22 cellular contexts compared by ENCODE assay signal in the genomic region with DNA sequence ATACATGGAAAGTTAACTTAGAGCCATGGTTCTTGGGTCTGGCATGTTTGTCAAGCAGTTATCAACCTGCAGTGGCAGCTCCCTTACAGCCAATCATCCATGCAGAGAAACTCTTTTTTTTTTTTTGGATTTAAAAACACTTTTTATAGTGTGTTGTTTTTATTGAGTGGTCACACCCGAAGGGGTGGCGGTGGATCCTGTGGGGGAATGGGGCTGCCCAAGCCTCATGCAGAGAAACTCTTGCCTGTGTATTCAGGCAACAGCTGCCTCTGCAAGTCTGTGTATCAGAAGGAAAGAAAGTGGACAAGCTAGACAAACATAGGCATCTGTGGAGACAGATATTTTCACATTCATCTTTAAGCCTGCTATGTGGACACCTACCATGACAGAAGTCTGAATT.
DNase-seq lines count a peak whose midpoint lies in the region; ATAC-seq, FAIRE-seq and TF ChIP-seq lines count a peak whose summit lies in the region.
"Had no signal": no experiment of that assay in that cellular context is flagged by ENCODE, and none has a peak within 500 bp of the region (broad histone marks: within the 10 kb centered on the region; RNA-seq: fewer than 3 reads in every experiment).

No MANE protein-coding gene starts in this region.

- no peaks in the 10 kb centered on the region for H3K79me1 ChIP-seq in mesendoderm (ENCODE audit: low read length)

- H3K18ac ChIP-seq in mesendoderm (ENCODE audit: low read length): peak overlapping the region; percentile 53

- no peaks in the 10 kb centered on the region for H3K9me3 ChIP-seq in HepG2 (ENCODE audit: low read length)
- no peaks in the 10 kb centered on the region for H3K9me3 ChIP-seq in right lobe of liver
- no peaks in the 10 kb centered on the region for H3K9me3 ChIP-seq in thyroid gland
- H3K9me3 ChIP-seq: A549; BE2C; BLaER1 treated with 17β-estradiol and CSF1 and Interleukin-3, amounts not matched to agents 10 nM and 100 nM had no signal

- H2BK120ac ChIP-seq in mesendoderm (ENCODE audit: low read depth, low read length): no peak overlapping the region

- TF ChIP-seq EP300 in HepG2 (IDR thresholded peaks at IDR 0.05; ENCODE audit: low read depth in 2 of 2, low read length in 2 of 2) (no peak), HepG2 (CRISPR knock-in tag; IDR thresholded peaks at IDR 0.05; ENCODE audit: borderline replicate concordance) (no peak)

- H3K9ac ChIP-seq in HepG2 (ENCODE audit: insufficient read depth, low read depth, low read length) (no peak overlapping the region), mesendoderm (ENCODE audit: low read length) (no peak overlapping the region)
- H3K9ac ChIP-seq: BLaER1 treated with 17β-estradiol and CSF1 and Interleukin-3, amounts not matched to agents 10 nM and 100 nM had no signal

- ATAC-seq in HepG2: no peak
- no peak for ATAC-seq in right lobe of liver
- no peak for ATAC-seq in GM21737 (IDR thresholded peaks at IDR 0.05; ENCODE audit: unreplicated experiment)
- ATAC-seq: A549, GM23338 had no signal

- no peak overlapping the region for H2BK5ac ChIP-seq in mesendoderm (ENCODE audit: low read length)

- DNase-seq in HepG2 (ENCODE audit: low spot score) (no peak), right lobe of liver (no peak), mesendoderm (no peak), thyroid gland (peak; percentile 88 to 89), HCEC 1CT (no peak)
- DNase-seq: 8988T; ACHN; AML-193; BE2C; CD4-positive, alpha-beta T cell; CD8-positive, alpha-beta memory T cell; DMS 273 treated with DMSO at 0.1 percent for 48 hours; DND-41; H9; HFFc6 had no signal

- TF ChIP-seq RAD21 in HepG2 (CRISPR knock-in tag; IDR thresholded peaks at IDR 0.05): no peak

- no peak overlapping the region for H2BK15ac ChIP-seq in mesendoderm (replicated peaks; ENCODE audit: low read depth)

- WGBS in HepG2 (ENCODE audit: low lambda C conversion rate): 95% methylated on average over 2 of the region's 2 CpGs
- WGBS in right lobe of liver (ENCODE audit: insufficient coverage, low coverage, low lambda C conversion rate, missing lambda C conversion rate): 100% methylated on average over 2 of the region's 2 CpGs
- no CpG with 5 or more reads among the region's 2 CpGs for WGBS in mesendoderm (ENCODE audit: extremely low coverage, insufficient coverage, low lambda C conversion rate)
- WGBS in thyroid gland, 2 donors: 23 to 47% methylated on average over 2 of the region's 2 CpGs

- no peak overlapping the region for H2AK5ac ChIP-seq in mesendoderm (ENCODE audit: low read length)

- H3K4ac ChIP-seq in mesendoderm (ENCODE audit: low read depth, low read length): no peak overlapping the region

- H3K36me3 ChIP-seq in HepG2 (replicated peaks in 1 of 2; ENCODE audit: control insufficient read depth in 1 of 2, insufficient read depth in 2 of 2, low read length in 2 of 2) (no peaks in the 10 kb centered on the region), right lobe of liver (no peaks in the 10 kb centered on the region), mesendoderm (ENCODE audit: control insufficient read depth, insufficient read depth, low read length) (no peaks in the 10 kb centered on the region), thyroid gland (no peaks in the 10 kb centered on the region)
- H3K36me3 ChIP-seq: BE2C; BLaER1 treated with 17β-estradiol and CSF1 and Interleukin-3, amounts not matched to agents 10 nM and 100 nM had no signal

- no peak overlapping the region for H2AFZ ChIP-seq in HepG2 (ENCODE audit: low read length)
- H2AFZ ChIP-seq: GM23338 had no signal

- TF ChIP-seq CTCF in HepG2 (CRISPR knock-in tag; IDR thresholded peaks at IDR 0.05) (no peak), right lobe of liver (IDR thresholded peaks at IDR 0.05) (no peak), thyroid gland (IDR thresholded peaks at IDR 0.05) (no peak)

- intact Hi-C loops in HepG2 (cut with micrococcal nuclease; ENCODE audit: unreplicated experiment) (loop anchor here (5.0 kb wide), 1 partner anchor 39 kb away; no protein-coding TSS in a partner anchor), right lobe of liver (cut with DNase I) (no loop called here), thyroid gland (cut with DNase I) (no loop called here)

- FAIRE-seq in HepG2 (lab: Jason Lieb, UNC): no peak
- FAIRE-seq: A549, D721Med, G401.6, GM12892 had no signal

- no peaks in the 10 kb centered on the region for H4K20me1 ChIP-seq in HepG2 (ENCODE audit: insufficient read depth, low read length)
- H4K20me1 ChIP-seq: BLaER1 treated with 17β-estradiol and CSF1 and Interleukin-3, amounts not matched to agents 10 nM and 100 nM had no signal

- no peak overlapping the region for H3K23ac ChIP-seq in mesendoderm (ENCODE audit: low read length)

- no peaks in the 10 kb centered on the region for H3K27me3 ChIP-seq in HepG2 (ENCODE audit: control insufficient read depth in 1 of 2, insufficient read depth in 2 of 2, low read length in 2 of 2)
- no peaks in the 10 kb centered on the region for H3K27me3 ChIP-seq in right lobe of liver
- H3K27me3 ChIP-seq in mesendoderm (ENCODE audit: insufficient read depth, low read length, poor library complexity): no peaks in the 10 kb centered on the region
- no peaks in the 10 kb centered on the region for H3K27me3 ChIP-seq in thyroid gland
- H3K27me3 ChIP-seq: BE2C; BLaER1 treated with 17β-estradiol and CSF1 and Interleukin-3, amounts not matched to agents 10 nM and 100 nM had no signal

- in situ Hi-C loops in HepG2 (cut with HindIII; ENCODE audit: extremely low pct_ligation_motif_present, low pct_unique_long_range_greater_than_20kb): no loop called here

- H4K5ac ChIP-seq in mesendoderm (ENCODE audit: low read length): no peak overlapping the region

- H3K4me2 ChIP-seq in HepG2 (ENCODE audit: low read depth, low read length) (no peak overlapping the region), mesendoderm (ENCODE audit: low read length) (no peak overlapping the region)
- H3K4me2 ChIP-seq: A549; BLaER1 treated with 17β-estradiol and CSF1 and Interleukin-3, amounts not matched to agents 10 nM and 100 nM; GM23338 had no signal

- BruUV-seq in HepG2 (replicated peaks; lab: Mats Ljungman, UMichigan): no TSS peak

- CTCF ChIA-PET in HepG2 (lab: Yijun Ruan, JAX; ENCODE audit: low intra/inter-chr PET ratio, low total read pairs): no interaction called here

- H3K79me2 ChIP-seq in HepG2 (ENCODE audit: insufficient read depth, low read length): no peaks in the 10 kb centered on the region
- no peaks in the 10 kb centered on the region for H3K79me2 ChIP-seq in mesendoderm (ENCODE audit: control insufficient read depth, insufficient read depth, low read length)

- no peak overlapping the region for H4K8ac ChIP-seq in mesendoderm (ENCODE audit: low read depth, low read length)

- POLR2A ChIA-PET in HepG2 (lab: Yijun Ruan, JAX): interaction anchor here (1.0 to 9.3 kb wide), 3 partner anchors 14 to 106 kb away, joined by 3 to 260 read pairs (median 118); partner anchors contain the start of gene GLUL

- H3K4me3 ChIP-seq in HepG2 (replicated peaks in 1 of 3; ENCODE audit: insufficient read depth in 1 of 3, low read depth in 2 of 3, low read length in 3 of 3) (no peak overlapping the region), right lobe of liver (no peak overlapping the region), mesendoderm (ENCODE audit: low read length) (no peak overlapping the region), thyroid gland (replicated peaks in 1 of 3) (no peak overlapping the region)
- H3K4me3 ChIP-seq: A549; BLaER1 treated with 17β-estradiol and CSF1 and Interleukin-3, amounts not matched to agents 10 nM and 100 nM; GM23338 had no signal

- TF ChIP-seq POLR2A in HepG2 (IDR thresholded peaks at IDR 0.05; ENCODE audit: insufficient read depth in 1 of 2, low read depth in 2 of 2, low read length in 2 of 2) (no peak), right lobe of liver (IDR thresholded peaks at IDR 0.05) (no peak), thyroid gland (IDR thresholded peaks at IDR 0.05) (peak in 1 of 2 donors; percentile 10)

- H3K4me1 ChIP-seq in HepG2 (ENCODE audit: insufficient read depth, low read length) (peaks cover 83% of the 10 kb centered on the region), right lobe of liver (peaks cover 0 to 46% (median 23%) of the 10 kb centered on the region in 4 donors), mesendoderm (ENCODE audit: control insufficient read depth, low read depth, low read length) (peaks cover 3% of the 10 kb centered on the region), thyroid gland (peaks cover 56 to 64% of the 10 kb centered on the region in 2 donors)
- H3K4me1 ChIP-seq: BE2C; BLaER1 treated with 17β-estradiol and CSF1 and Interleukin-3, amounts not matched to agents 10 nM and 100 nM had no signal

- H3K27ac ChIP-seq in HepG2 (ENCODE audit: extremely low read length, insufficient read depth, low read length) (peak overlapping the region; percentile 34), right lobe of liver (no peak overlapping the region), mesendoderm (ENCODE audit: low read depth, low read length) (no peak overlapping the region), thyroid gland (peak overlapping the region; percentile 26 to 78 (median 60))
- H3K27ac ChIP-seq: A549; BLaER1 treated with 17β-estradiol and CSF1 and Interleukin-3, amounts not matched to agents 10 nM and 100 nM had no signal

- H3K56ac ChIP-seq in mesendoderm (ENCODE audit: low read length): no peak overlapping the region

TF ChIP-seq in HepG2, 621 proteins besides CTCF, POLR2A, EP300 and RAD21:
- TF ChIP-seq FOXJ3 (CRISPR knock-in tag; IDR thresholded peaks at IDR 0.05; ENCODE audit: borderline replicate concordance) (no peak), MAF1 (CRISPR knock-in tag; IDR thresholded peaks at IDR 0.05; ENCODE audit: borderline replicate concordance) (no peak), ZBTB20 (CRISPR knock-in tag; IDR thresholded peaks at IDR 0.05; ENCODE audit: borderline replicate concordance, low read depth) (no peak), DNMT1 (CRISPR knock-in tag; IDR thresholded peaks at IDR 0.05) (no peak), SSRP1 (CRISPR knock-in tag; IDR thresholded peaks at IDR 0.05) (no peak), MLX (CRISPR knock-in tag; IDR thresholded peaks at IDR 0.05) (no peak), ISX (CRISPR knock-in tag; conservative IDR thresholded peaks at IDR 0.05) (no peak), NR2F6 (IDR thresholded peaks at IDR 0.05) (no peak), NR2F6 (CRISPR knock-in tag; IDR thresholded peaks at IDR 0.05) (no peak), NFKBIZ (CRISPR knock-in tag; IDR thresholded peaks at IDR 0.05) (no peak), ZSCAN25 (CRISPR knock-in tag; IDR thresholded peaks at IDR 0.05) (no peak), PITX1 (CRISPR knock-in tag; IDR thresholded peaks at IDR 0.05) (no peak)

Comparison
In these comparisons a context has a peak if more than half of its experiments do, and no peak if none do; other contexts are left out.
1. H3K27ac ChIP-seq: peak in HepG2 (single experiment) and thyroid gland (3 of 3); none in right lobe of liver (0 of 3) and mesendoderm (single experiment).
2. DNase-seq: peak in thyroid gland (2 of 2); none in HepG2 (single experiment), right lobe of liver (0 of 3), mesendoderm (single experiment) and HCEC 1CT (single experiment).